Comparison of ENCODE assay signal across 34 cellular contexts in genomic region chr12:125180144-125180543, GRCh38.
"Had no signal": no experiment of that assay in that cellular context is flagged by ENCODE, and none has a peak within 500 bp of the region (broad histone marks: within the 10 kb centered on the region; RNA-seq: fewer than 3 reads in every experiment).

No MANE protein-coding gene starts in this region.

- H3K36me3 ChIP-seq: MG63 had no signal

- DNase-seq: Karpas-422, Kasumi-1, KG1, MG63, MM.1S, MV-4-11, NCI-H1048, NCI-H1092, NCI-H1092 treated with DMSO at 0.1 percent for 48 hours, NCI-H1105, NCI-H1105 treated with DMSO at 0.1 percent for 48 hours, NCI-H1417, NCI-H1417 treated with DMSO at 0.1 percent for 48 hours, NCI-H1436, NCI-H1436 treated with DMSO at 0.1 percent for 48 hours, NCI-H146, NCI-H1694, NCI-H1694 treated with DMSO at 0.1 percent for 48 hours, NCI-H187, NCI-H187 treated with DMSO at 0.1 percent for 48 hours, NCI-H1930, NCI-H2029, NCI-H2029 treated with DMSO at 0.1 percent for 48 hours, NCI-H2081, NCI-H2081 treated with DMSO at 0.1 percent for 48 hours, NCI-H2107, NCI-H2171, NCI-H2171 treated with DMSO at 0.1 percent for 48 hours, NCI-H2227 treated with DMSO at 0.1 percent for 48 hours, NCI-H226, NCI-H345, NCI-H446, NCI-H446 treated with DMSO at 0.1 percent for 48 hours had no signal

- H3K27ac ChIP-seq: KMS-11 had no signal

- H3K27me3 ChIP-seq: MG63 had no signal

- H3K9ac ChIP-seq: KMS-11 had no signal

- H3K4me3 ChIP-seq: MG63 had no signal

- H3K4me2 ChIP-seq: KMS-11 had no signal
